ENCODE assay signal across 8 cellular contexts in the genomic region with DNA sequence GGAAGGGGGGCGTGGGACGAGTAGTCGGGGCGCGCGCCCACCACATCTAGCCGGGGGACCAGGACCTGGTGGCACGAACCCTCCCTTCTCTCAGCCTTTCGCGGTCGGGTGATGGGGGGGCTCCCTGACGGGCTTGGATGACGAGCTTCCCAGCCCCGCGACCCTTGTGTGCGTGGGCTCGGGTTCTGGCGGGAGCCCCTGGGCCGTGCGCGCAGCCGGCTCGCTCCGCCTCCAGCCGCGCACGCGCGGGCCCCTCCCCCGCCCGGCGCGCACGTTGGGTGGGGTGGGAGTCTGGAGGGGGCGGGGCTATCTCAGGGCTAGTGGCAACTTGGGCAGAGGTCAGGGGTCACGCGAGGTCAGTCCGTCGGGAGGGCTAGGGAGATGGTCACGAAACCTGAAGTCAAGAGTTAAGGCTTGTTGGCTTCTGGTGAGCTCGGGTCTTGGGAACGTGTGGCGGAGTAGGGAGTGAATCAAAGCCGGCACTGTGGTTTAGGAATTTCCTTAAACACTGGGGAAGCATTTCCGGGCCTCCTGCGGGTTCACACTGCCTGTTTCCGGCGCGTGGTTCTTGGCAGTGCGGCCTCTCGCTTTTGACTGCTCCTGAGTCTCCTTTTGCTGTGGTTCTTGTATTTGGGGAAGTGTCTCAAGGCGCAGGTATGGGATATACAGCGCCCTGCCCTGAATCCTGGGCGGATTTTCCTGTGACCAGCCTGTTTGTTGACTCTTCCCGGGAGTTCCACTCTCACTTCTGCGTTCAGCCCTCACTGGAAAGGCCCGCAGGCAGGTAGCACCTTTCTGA. TPM values are rescaled to one million over a fixed set of nuclear protein-coding genes. Genes with fewer than 3 reads are reported as not detected.
A peak's percentile ranks its signal among the peaks of the same experiment; 100 is the strongest.
DNase-seq lines count a peak whose midpoint lies in the region; ATAC-seq, FAIRE-seq and TF ChIP-seq lines count a peak whose summit lies in the region.

A gene (plus strand): TSS at position 356 of the 799 bp plus-strand sequence. CDS start 1,654 bp downstream, outside the sequence.

- H3K4me1 Mint-ChIP-seq in T-helper 17 cell = peaks cover 29% of the 10 kb centered on the region
- peaks cover 7% of the 10 kb centered on the region for H3K4me1 Mint-ChIP-seq in type B pancreatic cell (ENCODE audit: unreplicated experiment)

- H3K27ac Mint-ChIP-seq in T-helper 17 cell = peak within 1 kb of the TSS; percentile 100
- peak within 1 kb of the TSS; percentile 100 for H3K27ac Mint-ChIP-seq in type B pancreatic cell

- ATAC-seq in HG02759 (IDR thresholded peaks at IDR 0.05; ENCODE audit: unreplicated experiment) (peak; percentile 37), T-helper 17 cell (peak; percentile 24), left cardiac atrium (peak; percentile 78 to 84)

- no peaks in the 10 kb centered on the region for H3K9me3 Mint-ChIP-seq in type B pancreatic cell

- no peaks in the 10 kb centered on the region for H3K9me3 ChIP-seq in T-helper 17 cell (ENCODE audit: control insufficient read depth, low read length, poor library complexity, severe bottlenecking)

- TF ChIP-seq CTCF in type B pancreatic cell (conservative IDR thresholded peaks at IDR 0.05) = no peak

- H3K36me3 Mint-ChIP-seq in T-helper 17 cell (ENCODE audit: low read depth) = no peaks in the 10 kb centered on the region
- peaks cover 11% of the 10 kb centered on the region for H3K36me3 Mint-ChIP-seq in type B pancreatic cell

- H3K4me3 Mint-ChIP-seq in T-helper 17 cell = peak within 1 kb of the TSS; percentile 97
- peak within 1 kb of the TSS; percentile 100 for H3K4me3 Mint-ChIP-seq in type B pancreatic cell

- intact Hi-C loops in left cardiac atrium (cut with DNase I) (no loop called here), posterior vena cava (cut with DNase I) (no loop called here)

- peak; percentile 63 for FAIRE-seq in GM12891 (lab: Jason Lieb, UNC)

- 0 out of 2 replicates have a peak, but pooled peaks have one; percentile 29 for TF ChIP-seq POLR2A in GM12891 (IDR thresholded peaks at IDR 0.05; ENCODE audit: low read depth, low read length)

- H3K27me3 Mint-ChIP-seq in T-helper 17 cell (no peaks in the 10 kb centered on the region), type B pancreatic cell (no peaks in the 10 kb centered on the region)

- DNase-seq in GM12891 (ENCODE audit: insufficient read length, low spot score) (peak; percentile 84), NCI-H1417 (lab: John Stamatoyannopoulos, UW) (peak; percentile 62 to 91 (median 89)), T-helper 17 cell (peak; percentile 64 to 70 (median 65)), amniotic stem cell (lab: John Stamatoyannopoulos, UW) (peak; percentile 54), left cardiac atrium (peak; percentile 90), posterior vena cava (ENCODE audit: low spot score) (peak; percentile 95), type B pancreatic cell (ENCODE audit: extremely low spot score, unreplicated experiment) (peak; percentile 89)

TF ChIP-seq in GM12891, 5 proteins besides CTCF, POLR2A, EP300 and RAD21:
- TF ChIP-seq PAX5 (IDR thresholded peaks at IDR 0.05; ENCODE audit: insufficient read depth, low read length, severe bottlenecking) (no peak), SPI1 (IDR thresholded peaks at IDR 0.05; ENCODE audit: low read depth, low read length) (peak; percentile 59), POU2F2 (IDR thresholded peaks at IDR 0.05; ENCODE audit: low read depth, low read length) (no peak; the same call in 1 of the 2 replicates), POLR2AphosphoS5 (IDR thresholded peaks at IDR 0.05; ENCODE audit: low read depth, low read length) (no peak; the same call in 1 of the 2 replicates)

RNA-seq across cellular contexts. Expression of the gene that starts here (rescaled TPM):
- 11.5 TPM for polyA plus RNA-seq in GM12891 (2012; ENCODE audit: low read depth, missing spikeins)
- total RNA-seq in T-helper 17 cell (10 to 100 TPM; 86.9 to 90.5 TPM), left cardiac atrium (10 to 100 TPM; 42.3 to 45.9 TPM), posterior vena cava (10 to 100 TPM; 41.4 to 44.9 TPM), type B pancreatic cell (ENCODE audit: low replicate concordance) (62.8 and 73.5 TPM in 2 replicates)

Comparison
In these comparisons a context has a peak if more than half of its experiments do, and no peak if none do; other contexts are left out.
1. Peak in every context shown above with its lines: DNase-seq and ATAC-seq.
2. ATAC-seq: peak in every context shown above with its lines; median percentile 81 in left cardiac atrium; 37 in HG02759; 24 in T-helper 17 cell.